In the genomic region with DNA sequence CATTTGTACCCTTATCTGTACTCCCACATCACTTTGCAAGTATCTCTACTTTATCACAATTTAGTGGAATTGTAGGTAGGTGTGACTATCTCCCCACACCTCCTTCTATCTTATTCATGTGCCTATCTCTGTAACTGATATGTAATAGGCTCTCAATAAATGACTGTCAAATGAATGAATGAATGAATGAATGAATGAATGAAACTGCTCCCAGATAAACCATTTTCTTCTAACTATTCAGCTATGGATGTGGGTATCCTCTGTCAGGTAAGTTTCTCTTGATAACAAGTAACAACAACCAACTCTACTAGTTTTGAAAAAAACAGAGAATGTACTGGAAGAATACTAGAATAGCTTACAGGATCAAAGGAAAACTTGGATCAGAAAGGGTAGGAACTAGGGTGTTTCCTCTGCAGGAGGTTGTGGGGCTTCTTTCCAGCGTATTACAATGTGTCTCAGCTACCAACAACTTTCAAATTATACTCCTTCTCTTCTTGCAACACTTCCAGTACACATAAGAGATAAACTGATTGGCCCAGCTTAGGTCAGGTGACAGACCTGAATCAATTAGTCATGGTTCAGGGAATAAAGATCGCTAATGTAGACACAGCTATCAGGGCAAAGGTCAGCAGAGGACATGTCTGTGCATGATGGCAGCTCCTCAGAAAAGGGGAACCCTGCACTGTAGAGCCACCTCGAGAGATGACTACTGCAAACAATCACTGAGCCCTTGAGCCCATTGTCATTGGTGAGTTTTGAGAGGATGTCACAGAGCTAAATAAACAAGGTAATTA, we compare ENCODE assay signal across 12 cellular contexts. TPM values are rescaled to one million over a fixed set of nuclear protein-coding genes. Genes with fewer than 3 reads are reported as not detected.
DNase-seq lines count a peak whose midpoint lies in the region; ATAC-seq and TF ChIP-seq lines count a peak whose summit lies in the region.
"Had no signal": no experiment of that assay in that cellular context is flagged by ENCODE, and none has a peak within 500 bp of the region (broad histone marks: within the 10 kb centered on the region; RNA-seq: fewer than 3 reads in every experiment).

No MANE protein-coding gene starts in this region.

- H3K4me3 ChIP-seq in body of pancreas: no peak overlapping the region
- H3K4me3 ChIP-seq in effector memory CD4-positive, alpha-beta T cell (ENCODE audit: insufficient read depth, low read depth, low read length, poor library complexity, severe bottlenecking): no peak overlapping the region
- H3K4me3 ChIP-seq: suprapubic skin had no signal

- no peaks in the 10 kb centered on the region for H3K36me3 Mint-ChIP-seq in CD14-positive monocyte

- intact Hi-C loops in body of pancreas (cut with DNase I) (no loop called here), CD14-positive monocyte (cut with micrococcal nuclease) (no loop called here)

- TF ChIP-seq POLR2A in body of pancreas (IDR thresholded peaks at IDR 0.05): no peak

- DNase-seq in CD1c-positive myeloid dendritic cell (ENCODE audit: extremely low spot score): peak; percentile 21
- DNase-seq in HPDE6-E6E7 (ENCODE audit: extremely low spot score): peak; percentile 39
- no peak for DNase-seq in body of pancreas
- DNase-seq in CD14-positive monocyte (ENCODE audit: low spot score): no peak
- DNase-seq in central memory CD4-positive, alpha-beta T cell: no peak
- DNase-seq in effector memory CD4-positive, alpha-beta T cell: no peak
- no peak for DNase-seq in NCI-H1694 (lab: John Stamatoyannopoulos, UW)
- DNase-seq: activated CD4-positive, alpha-beta T cell treated with anti-CD3 and anti-CD28 coated beads, Interleukin-2, amount 10 ng/mL, durations not matched to agents 24 days and 14 days; COR-L47; NK-92 treated with Interleukin-12 subunit alpha and Interleukin-12 subunit beta, amount 100 ng/mL, for 24 hours had no signal

- H3K4me1 Mint-ChIP-seq in CD14-positive monocyte: no peaks in the 10 kb centered on the region

- H3K27me3 Mint-ChIP-seq in CD14-positive monocyte (ENCODE audit: low read depth in 3 of 3): peaks cover 1 to 4% (median 2%) of the 10 kb centered on the region in 3 donors

- TF ChIP-seq CTCF in body of pancreas (IDR thresholded peaks at IDR 0.05) (no peak), CD14-positive monocyte (IDR thresholded peaks at IDR 0.05) (no peak)

- no peak overlapping the region for H3K27ac Mint-ChIP-seq in CD14-positive monocyte
- H3K27ac Mint-ChIP-seq: activated CD4-positive, alpha-beta T cell treated with anti-CD3 and anti-CD28 coated beads, Interleukin-2, amount 10 ng/mL, durations not matched to agents 24 days and 14 days had no signal

- H3K9me3 ChIP-seq in body of pancreas: no peaks in the 10 kb centered on the region
- H3K9me3 ChIP-seq in effector memory CD4-positive, alpha-beta T cell (ENCODE audit: control insufficient read depth, low read length): no peaks in the 10 kb centered on the region
- H3K9me3 ChIP-seq: suprapubic skin had no signal

- no peaks in the 10 kb centered on the region for H3K4me1 ChIP-seq in body of pancreas
- no peaks in the 10 kb centered on the region for H3K4me1 ChIP-seq in effector memory CD4-positive, alpha-beta T cell (ENCODE audit: control insufficient read depth, insufficient read depth, low read length, poor library complexity, severe bottlenecking)
- H3K4me1 ChIP-seq: suprapubic skin had no signal

- no peaks in the 10 kb centered on the region for H3K36me3 ChIP-seq in body of pancreas (replicated peaks in 1 of 2; ENCODE audit: insufficient read depth in 1 of 2, low read depth in 2 of 2)
- no peaks in the 10 kb centered on the region for H3K36me3 ChIP-seq in effector memory CD4-positive, alpha-beta T cell (ENCODE audit: control insufficient read depth, insufficient read depth, low read length)
- H3K36me3 ChIP-seq: suprapubic skin had no signal

- ATAC-seq in GM18907 (IDR thresholded peaks at IDR 0.05; ENCODE audit: unreplicated experiment) (peak; percentile 81), body of pancreas (peak; percentile 59)

- 42 to 46% methylated on average over 3 of the region's 3 CpGs for WGBS in body of pancreas, 2 donors

- peaks cover 0 to 4% (median 0%) of the 10 kb centered on the region in 7 donors for H3K9me3 Mint-ChIP-seq in CD14-positive monocyte
- H3K9me3 Mint-ChIP-seq: activated CD4-positive, alpha-beta T cell treated with anti-CD3 and anti-CD28 coated beads, Interleukin-2, amount 10 ng/mL, durations not matched to agents 24 days and 14 days had no signal

- no peak overlapping the region for H3K27ac ChIP-seq in body of pancreas
- H3K27ac ChIP-seq in effector memory CD4-positive, alpha-beta T cell (ENCODE audit: insufficient read depth, low read length, poor library complexity, severe bottlenecking): no peak overlapping the region
- H3K27ac ChIP-seq: suprapubic skin had no signal

- no peaks in the 10 kb centered on the region for H3K27me3 ChIP-seq in body of pancreas
- no peaks in the 10 kb centered on the region for H3K27me3 ChIP-seq in effector memory CD4-positive, alpha-beta T cell (replicated peaks; ENCODE audit: control insufficient read depth, insufficient read depth, low read length, poor library complexity, severe bottlenecking)
- H3K27me3 ChIP-seq: suprapubic skin had no signal

- H3K4me3 Mint-ChIP-seq in CD14-positive monocyte: no peak overlapping the region
- H3K4me3 Mint-ChIP-seq: activated CD4-positive, alpha-beta T cell treated with anti-CD3 and anti-CD28 coated beads, Interleukin-2, amount 10 ng/mL, durations not matched to agents 24 days and 14 days had no signal

RNA-seq across cellular contexts. Expression of gene PKN2, which starts 37.0 kb away (rescaled TPM):
- total RNA-seq in body of pancreas: 10 to 100 TPM; 19.8 to 22.1 TPM
- polyA plus RNA-seq in CD14-positive monocyte: 1 to 10 TPM; 6.9 to 8.7 TPM

Comparison
In these comparisons a context has a peak if more than half of its experiments do, and no peak if none do; other contexts are left out.
1. DNase-seq: peak in CD1c-positive myeloid dendritic cell (single experiment) and HPDE6-E6E7 (single experiment); none in body of pancreas (0 of 4), CD14-positive monocyte (single experiment), central memory CD4-positive, alpha-beta T cell (single experiment), effector memory CD4-positive, alpha-beta T cell (0 of 3) and NCI-H1694 (single experiment).